20 cellular contexts compared by ENCODE assay signal in the genomic region with DNA sequence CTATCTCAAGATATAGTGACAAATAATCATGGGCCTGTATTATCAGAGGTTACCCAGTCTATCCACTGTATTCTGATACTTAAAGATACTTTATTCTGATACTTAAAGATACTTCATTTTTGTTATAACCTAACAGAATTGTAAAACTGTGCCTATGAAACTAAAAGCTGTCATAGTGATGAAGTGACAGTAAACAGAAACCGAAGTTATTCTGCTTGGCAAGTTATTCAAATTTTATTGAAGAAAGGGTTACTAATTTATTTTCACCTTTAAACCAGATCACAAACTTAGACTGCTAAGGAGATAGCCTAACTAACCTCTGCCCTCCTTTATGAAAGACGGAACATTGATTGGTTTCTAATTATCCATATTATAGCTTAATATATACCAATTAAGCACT.
DNase-seq lines count a peak whose midpoint lies in the region; ATAC-seq, FAIRE-seq and TF ChIP-seq lines count a peak whose summit lies in the region.
"Had no signal": no experiment of that assay in that cellular context is flagged by ENCODE, and none has a peak within 500 bp of the region (broad histone marks: within the 10 kb centered on the region; RNA-seq: fewer than 3 reads in every experiment).

No MANE protein-coding gene starts in this region.

- no peaks in the 10 kb centered on the region for H4K20me1 ChIP-seq in HepG2 (ENCODE audit: insufficient read depth, low read length)

- DNase-seq in small intestine (peak; percentile 9), NCI-H1417 treated with DMSO at 0.1 percent for 48 hours (lab: John Stamatoyannopoulos, UW) (no peak), HepG2 (ENCODE audit: low spot score) (no peak), NCI-H187 treated with DMSO at 0.1 percent for 48 hours (lab: John Stamatoyannopoulos, UW) (no peak)
- DNase-seq: C1 segment of cervical spinal cord; Calu3; CD4-positive, alpha-beta memory T cell; COR-L47; DMS53; DMS79 treated with DMSO at 0.1 percent for 48 hours; GF-D8; GM23248; H7; HCEC 1CT had no signal

- in situ Hi-C loops in HepG2 (cut with HindIII; ENCODE audit: extremely low pct_ligation_motif_present, low pct_unique_long_range_greater_than_20kb): loop anchor here (25.0 kb wide), 1 partner anchor 185 kb away; no protein-coding TSS in a partner anchor

- TF ChIP-seq CTCF in HepG2 (CRISPR knock-in tag; IDR thresholded peaks at IDR 0.05): no peak

- H3K27me3 ChIP-seq in small intestine (ENCODE audit: control insufficient read depth in 2 of 2, insufficient read depth in 2 of 2, low read length in 2 of 2): no peaks in the 10 kb centered on the region
- no peaks in the 10 kb centered on the region for H3K27me3 ChIP-seq in HepG2 (ENCODE audit: control insufficient read depth in 1 of 2, insufficient read depth in 2 of 2, low read length in 2 of 2)

- H2AFZ ChIP-seq in HepG2 (ENCODE audit: low read length): no peak overlapping the region
- H2AFZ ChIP-seq: GM23248 had no signal

- no peak for TF ChIP-seq POLR2A in HepG2 (IDR thresholded peaks at IDR 0.05; ENCODE audit: insufficient read depth in 1 of 2, low read depth in 2 of 2, low read length in 2 of 2)

- CTCF ChIA-PET in HepG2 (lab: Yijun Ruan, JAX; ENCODE audit: low intra/inter-chr PET ratio, low total read pairs): no interaction called here

- H3K27ac ChIP-seq in small intestine (ENCODE audit: low read depth in 1 of 2, low read length in 1 of 2) (no peak overlapping the region), HepG2 (ENCODE audit: extremely low read length, insufficient read depth, low read length) (no peak overlapping the region)
- H3K27ac ChIP-seq: GM23248 had no signal

- no peak overlapping the region for H3K4me2 ChIP-seq in HepG2 (ENCODE audit: low read depth, low read length)

- H3K4me1 ChIP-seq in small intestine (ENCODE audit: control insufficient read depth in 2 of 2, insufficient read depth in 1 of 2, low read depth in 1 of 2, low read length in 1 of 2) (no peaks in the 10 kb centered on the region), HepG2 (ENCODE audit: insufficient read depth, low read length) (no peaks in the 10 kb centered on the region)

- H3K79me2 ChIP-seq in HepG2 (ENCODE audit: insufficient read depth, low read length): no peaks in the 10 kb centered on the region

- BruUV-seq in HepG2 (replicated peaks; lab: Mats Ljungman, UMichigan): no TSS peak

- no peaks in the 10 kb centered on the region for H3K9me3 ChIP-seq in small intestine (ENCODE audit: control insufficient read depth, low read depth)
- H3K9me3 ChIP-seq in HepG2 (ENCODE audit: low read length): no peaks in the 10 kb centered on the region

- intact Hi-C loops in HepG2 (cut with micrococcal nuclease; ENCODE audit: unreplicated experiment): no loop called here

- H3K4me3 ChIP-seq in small intestine (ENCODE audit: low read depth in 1 of 2, low read length in 2 of 2) (no peak overlapping the region), HepG2 (replicated peaks in 1 of 3; ENCODE audit: insufficient read depth in 1 of 3, low read depth in 2 of 3, low read length in 3 of 3) (no peak overlapping the region)
- H3K4me3 ChIP-seq: GM23248 had no signal

- no peak overlapping the region for H3K9ac ChIP-seq in HepG2 (ENCODE audit: insufficient read depth, low read depth, low read length)
- H3K9ac ChIP-seq: GM23248 had no signal

- POLR2A ChIA-PET in HepG2 (lab: Yijun Ruan, JAX): no interaction called here

- H3K36me3 ChIP-seq in small intestine (ENCODE audit: control insufficient read depth in 2 of 2, insufficient read depth in 2 of 2, low read length in 2 of 2) (no peaks in the 10 kb centered on the region), HepG2 (replicated peaks in 1 of 2; ENCODE audit: control insufficient read depth in 1 of 2, insufficient read depth in 2 of 2, low read length in 2 of 2) (no peaks in the 10 kb centered on the region)

- ATAC-seq in GM19324 (IDR thresholded peaks at IDR 0.05; ENCODE audit: low FRiP score, unreplicated experiment) (peak; percentile 76), HG03342 (IDR thresholded peaks at IDR 0.05; ENCODE audit: unreplicated experiment) (peak; percentile 64), HepG2 (no peak)

- TF ChIP-seq EP300 in HepG2 (IDR thresholded peaks at IDR 0.05; ENCODE audit: low read depth in 2 of 2, low read length in 2 of 2): no peak
- no peak for TF ChIP-seq EP300 in HepG2 (CRISPR knock-in tag; IDR thresholded peaks at IDR 0.05; ENCODE audit: borderline replicate concordance)

- no peak for TF ChIP-seq RAD21 in HepG2 (CRISPR knock-in tag; IDR thresholded peaks at IDR 0.05)

- no peak for FAIRE-seq in small intestine (lab: Jason Lieb, UNC)
- no peak for FAIRE-seq in HepG2 (lab: Jason Lieb, UNC)
- FAIRE-seq: GM12891, GM18507, GM19239, H1 had no signal

- WGBS in small intestine, 3 donors: 12 to 41% (median 28%) methylated on average over 2 of the region's 2 CpGs
- 0% methylated on average over 2 of the region's 2 CpGs for WGBS in HepG2 (ENCODE audit: low lambda C conversion rate)

TF ChIP-seq in HepG2, 621 proteins besides CTCF, POLR2A, EP300 and RAD21:
- no peak for TF ChIP-seq TARDBP (CRISPR knock-in tag; IDR thresholded peaks at IDR 0.05)
